In genomic region chr4:22741744-22742143, GRCh38 we compare ENCODE assay signal across 32 cellular contexts. TPM values are rescaled to one million over a fixed set of nuclear protein-coding genes. Genes with fewer than 3 reads are reported as not detected.
"Had no signal": no experiment of that assay in that cellular context is flagged by ENCODE, and none has a peak within 500 bp of the region (broad histone marks: within the 10 kb centered on the region; RNA-seq: fewer than 3 reads in every experiment).

No MANE protein-coding gene starts in this region.

- ATAC-seq: activated CD4-positive, CD25-positive, alpha-beta regulatory T cell treated with anti-CD3 and anti-CD28 coated beads, Interleukin-2, amount 50 U/mL, for 24 hours; activated CD8-positive, alpha-beta T cell treated with anti-CD3 and anti-CD28 coated beads for 36 hours; activated T-cell treated with anti-CD3 and anti-CD28 coated beads, Interleukin-2, amount 50 U/mL, for 4 hours; activated T-helper 17 cell treated with anti-CD3 and anti-CD28 coated beads, Interleukin-2, amount 50 U/mL, for 72 hours; effector memory CD8-positive, alpha-beta T cell; foreskin keratinocyte; gastrocnemius medialis; T-helper 17 cell had no signal

- H3K36me3 ChIP-seq: brain microvascular endothelial cell, esophagus muscularis mucosa, gastrocnemius medialis, WERI-Rb-1 had no signal

- H3K27ac ChIP-seq: brain microvascular endothelial cell, esophagus muscularis mucosa, foreskin keratinocyte, gastrocnemius medialis, WERI-Rb-1 had no signal

- H3K4me1 ChIP-seq: esophagus muscularis mucosa, foreskin keratinocyte, gastrocnemius medialis had no signal

- H3K4me3 ChIP-seq: esophagus muscularis mucosa, gastrocnemius medialis had no signal

- FAIRE-seq: astrocyte, bronchial epithelial cell had no signal

- H3K9me3 ChIP-seq: esophagus muscularis mucosa, gastrocnemius medialis had no signal

- H3K27me3 ChIP-seq: brain microvascular endothelial cell, esophagus muscularis mucosa, foreskin keratinocyte, gastrocnemius medialis had no signal

- DNase-seq: activated B cell treated with CpG ODN at 0.5 μM for 24 hours; activated CD4-positive, alpha-beta T cell treated with anti-CD3 and anti-CD28 coated beads for 48 hours; activated CD4-positive, alpha-beta T cell treated with anti-CD3 and anti-CD28 coated beads, Interleukin-2, amount 50 U/mL, for 1 hour; activated CD4-positive, alpha-beta T cell treated with anti-CD3 and anti-CD28 coated beads, Interleukin-2, amount 50 U/mL, for 48 hours; activated CD8-positive, alpha-beta memory T cell treated with anti-CD3 and anti-CD28 coated beads for 24 hours; activated CD8-positive, alpha-beta T cell treated with anti-CD3 and anti-CD28 coated beads for 36 hours; activated effector memory CD4-positive, alpha-beta T cell treated with Interleukin-2 at 50 U/mL for 16 hours; activated gamma-delta T cell treated with Interleukin-2 at 50 U/mL for 16 hours; activated naive CD4-positive, alpha-beta T cell treated with anti-CD3 and anti-CD28 coated beads, Interleukin-2, amount 50 U/mL, for 16 hours; activated naive CD4-positive, alpha-beta T cell treated with Interleukin-2 at 50 U/mL for 16 hours; activated T-cell treated with anti-CD3 and anti-CD28 coated beads, Interleukin-2, amount 50 U/mL, for 4 hours; amniotic stem cell; anterior cingulate cortex; brain microvascular endothelial cell; cortex of kidney; dermis blood vessel endothelial cell; effector CD4-positive, alpha-beta T cell; effector memory CD8-positive, alpha-beta T cell; erythroblast; foreskin keratinocyte; gastrocnemius medialis; glutamatergic neuron; T-helper 1 cell; T-helper 17 cell; T1000; WERI-Rb-1 had no signal

RNA-seq across cellular contexts. Expression of gene GBA3, which starts 49.0 kb away (rescaled TPM):
- total RNA-seq: activated B cell treated with CpG ODN at 0.5 μM for 24 hours; activated CD8-positive, alpha-beta T cell treated with anti-CD3 and anti-CD28 coated beads for 36 hours; activated T-cell treated with anti-CD3 and anti-CD28 coated beads, Interleukin-2, amount 50 U/mL, for 4 hours; activated T-helper 17 cell treated with anti-CD3 and anti-CD28 coated beads, Interleukin-2, amount 50 U/mL, for 72 hours; astrocyte; cardiac septum; dermis blood vessel endothelial cell; esophagus muscularis mucosa; T-helper 17 cell had no signal
